In genomic region chr2:10494351-10495066, GRCh38 we compare ENCODE assay signal across 1 cellular context.
TF ChIP-seq lines count a peak whose summit lies in the region.

No MANE protein-coding gene starts in this region.

TF ChIP-seq in GM23338, 12 proteins besides CTCF, POLR2A, EP300 and RAD21 (continued from another document):
- TF ChIP-seq ZNF462 (CRISPR knock-in tag; IDR thresholded peaks at IDR 0.05) = no peak
